9 cellular contexts compared by ENCODE assay signal in the genomic region with DNA sequence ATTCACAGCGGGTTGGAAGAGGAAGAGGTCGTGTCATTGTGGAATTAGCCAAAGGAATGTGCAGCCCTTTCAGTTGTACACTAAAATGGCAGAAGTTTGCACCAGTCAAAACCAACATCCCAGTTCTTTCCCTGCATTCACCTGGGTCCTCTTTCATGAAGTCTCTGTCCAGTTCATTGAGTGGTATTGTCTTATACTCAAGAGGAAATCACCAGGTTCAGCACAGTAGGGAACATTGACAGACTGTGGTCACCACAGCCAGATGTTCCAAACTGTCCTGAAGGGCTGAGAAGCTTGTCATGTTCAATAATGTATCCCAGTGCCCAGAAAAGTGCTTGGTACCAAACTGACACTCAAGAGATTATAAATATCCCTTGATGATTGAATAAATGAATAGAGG.
DNase-seq lines count a peak whose midpoint lies in the region; ATAC-seq, FAIRE-seq and TF ChIP-seq lines count a peak whose summit lies in the region.
"Had no signal": no experiment of that assay in that cellular context is flagged by ENCODE, and none has a peak within 500 bp of the region (broad histone marks: within the 10 kb centered on the region; RNA-seq: fewer than 3 reads in every experiment).

No MANE protein-coding gene starts in this region.

- H3K4me1 ChIP-seq in neutrophil (ENCODE audit: control insufficient read depth in 1 of 2, insufficient read depth in 1 of 2, low read depth in 1 of 2, low read length in 1 of 2) (peaks cover 26 to 30% of the 10 kb centered on the region in 2 experiments), trophoblast cell (ENCODE audit: control insufficient read depth in 1 of 2, insufficient read depth in 2 of 2, low read length in 2 of 2) (no peaks in the 10 kb centered on the region), kidney (ENCODE audit: control insufficient read depth in 1 of 2, insufficient read depth in 1 of 2, low read depth in 1 of 2, low read length in 2 of 2) (peaks cover 0 to 6% of the 10 kb centered on the region in 2 donors)

- H2BK120ac ChIP-seq in trophoblast cell (ENCODE audit: insufficient read depth, low read length, poor library complexity), result no peak overlapping the region

- no peak overlapping the region for H3K23ac ChIP-seq in trophoblast cell (ENCODE audit: low read length)

- peak overlapping the region; percentile 94 for H3K27ac Mint-ChIP-seq in T-helper 1 cell treated with Interleukin-12 subunit alpha and Interleukin-12 subunit beta and Interleukin-4 antibody, amounts not matched to agents 30 μg/mL and 1 μg/mL, for 36 hours
- H3K27ac Mint-ChIP-seq in activated CD8-positive, alpha-beta T cell treated with anti-CD3 and anti-CD28 coated beads, Interleukin-2, amount 10 ng/mL, durations not matched to agents 7 days and 5 days, result peak overlapping the region; percentile 98

- no peaks in the 10 kb centered on the region for H3K27me3 Mint-ChIP-seq in T-helper 1 cell treated with Interleukin-12 subunit alpha and Interleukin-12 subunit beta and Interleukin-4 antibody, amounts not matched to agents 30 μg/mL and 1 μg/mL, for 36 hours (ENCODE audit: low read depth)
- H3K27me3 Mint-ChIP-seq in activated CD8-positive, alpha-beta T cell treated with anti-CD3 and anti-CD28 coated beads, Interleukin-2, amount 10 ng/mL, durations not matched to agents 7 days and 5 days (ENCODE audit: low read depth), result no peaks in the 10 kb centered on the region

- FAIRE-seq in kidney (lab: Jason Lieb, UNC), result no peak

- no peaks in the 10 kb centered on the region for H3K9me3 Mint-ChIP-seq in T-helper 1 cell treated with Interleukin-12 subunit alpha and Interleukin-12 subunit beta and Interleukin-4 antibody, amounts not matched to agents 30 μg/mL and 1 μg/mL, for 36 hours
- H3K9me3 Mint-ChIP-seq in activated CD8-positive, alpha-beta T cell treated with anti-CD3 and anti-CD28 coated beads, Interleukin-2, amount 10 ng/mL, durations not matched to agents 7 days and 5 days (ENCODE audit: insufficient read depth), result no peaks in the 10 kb centered on the region

- H3K9ac ChIP-seq in trophoblast cell (ENCODE audit: low read length) (no peak overlapping the region), kidney (ENCODE audit: low read length in 2 of 2) (no peak overlapping the region)

- no peak overlapping the region for H3K14ac ChIP-seq in trophoblast cell (ENCODE audit: low read length)

- H4K12ac ChIP-seq in trophoblast cell (ENCODE audit: low read depth, low read length), result no peak overlapping the region

- CTCF ChIA-PET in activated CD8-positive, alpha-beta T cell treated with anti-CD3 and anti-CD28 coated beads, Interleukin-2, amount 10 ng/mL, durations not matched to agents 7 days and 5 days (lab: Charles Lee), result interaction anchor here (1.5 kb wide), 1 partner anchor 18 kb away, joined by 3 read pairs; no protein-coding TSS in a partner anchor

- H3K18ac ChIP-seq in trophoblast cell (ENCODE audit: low read length), result no peak overlapping the region

- H3K9me3 ChIP-seq in KOPT-K1 (ENCODE audit: insufficient read depth, low read length, poor library complexity, severe bottlenecking) (no peaks in the 10 kb centered on the region), neutrophil (no peaks in the 10 kb centered on the region), trophoblast cell (ENCODE audit: insufficient read depth, low read depth, low read length) (peaks cover 5% of the 10 kb centered on the region), kidney (ENCODE audit: control insufficient read depth in 1 of 2, low read length in 2 of 2) (no peaks in the 10 kb centered on the region)

- no peak overlapping the region for H2AK5ac ChIP-seq in trophoblast cell (ENCODE audit: low read length)

- no peak overlapping the region for H2BK12ac ChIP-seq in trophoblast cell (ENCODE audit: low read length)

- H4K8ac ChIP-seq in trophoblast cell (ENCODE audit: low read depth, low read length), result no peak overlapping the region

- H3K27me3 ChIP-seq in neutrophil, result no peaks in the 10 kb centered on the region
- no peaks in the 10 kb centered on the region for H3K27me3 ChIP-seq in trophoblast cell (ENCODE audit: insufficient read depth, low read length)

- H3K4me3 Mint-ChIP-seq in T-helper 1 cell treated with Interleukin-12 subunit alpha and Interleukin-12 subunit beta and Interleukin-4 antibody, amounts not matched to agents 30 μg/mL and 1 μg/mL, for 36 hours, result peak overlapping the region; percentile 14
- peak overlapping the region; percentile 32 for H3K4me3 Mint-ChIP-seq in activated CD8-positive, alpha-beta T cell treated with anti-CD3 and anti-CD28 coated beads, Interleukin-2, amount 10 ng/mL, durations not matched to agents 7 days and 5 days

- peaks cover 22% of the 10 kb centered on the region for H3K4me1 Mint-ChIP-seq in T-helper 1 cell treated with Interleukin-12 subunit alpha and Interleukin-12 subunit beta and Interleukin-4 antibody, amounts not matched to agents 30 μg/mL and 1 μg/mL, for 36 hours (ENCODE audit: low read depth)
- peaks cover 31% of the 10 kb centered on the region for H3K4me1 Mint-ChIP-seq in activated CD8-positive, alpha-beta T cell treated with anti-CD3 and anti-CD28 coated beads, Interleukin-2, amount 10 ng/mL, durations not matched to agents 7 days and 5 days (ENCODE audit: low read depth)

- POLR2A ChIA-PET in activated CD8-positive, alpha-beta T cell treated with anti-CD3 and anti-CD28 coated beads, Interleukin-2, amount 10 ng/mL, durations not matched to agents 7 days and 5 days (lab: Charles Lee), result interaction anchor here (0.8 kb wide), 1 partner anchor 11 kb away, joined by 3 read pairs; no protein-coding TSS in a partner anchor

- H3K79me1 ChIP-seq in trophoblast cell (ENCODE audit: low read length), result no peaks in the 10 kb centered on the region

- no peaks in the 10 kb centered on the region for H3K36me3 Mint-ChIP-seq in T-helper 1 cell treated with Interleukin-12 subunit alpha and Interleukin-12 subunit beta and Interleukin-4 antibody, amounts not matched to agents 30 μg/mL and 1 μg/mL, for 36 hours (ENCODE audit: low read depth)
- peaks cover 5% of the 10 kb centered on the region for H3K36me3 Mint-ChIP-seq in activated CD8-positive, alpha-beta T cell treated with anti-CD3 and anti-CD28 coated beads, Interleukin-2, amount 10 ng/mL, durations not matched to agents 7 days and 5 days (ENCODE audit: low read depth)

- H4K91ac ChIP-seq in trophoblast cell (ENCODE audit: low read depth, low read length), result no peak overlapping the region

- H3K36me3 ChIP-seq in KOPT-K1 (ENCODE audit: insufficient read depth, low read length), result no peaks in the 10 kb centered on the region
- H3K36me3 ChIP-seq in neutrophil, result no peaks in the 10 kb centered on the region
- no peaks in the 10 kb centered on the region for H3K36me3 ChIP-seq in trophoblast cell (ENCODE audit: control insufficient read depth in 1 of 2, insufficient read depth in 2 of 2, low read length in 2 of 2)
- H3K36me3 ChIP-seq in kidney (ENCODE audit: control insufficient read depth in 1 of 2, insufficient read depth in 2 of 2, low read length in 2 of 2), result no peaks in the 10 kb centered on the region

- intact Hi-C loops in kidney (cut with DNase I), result no loop called here

- no peak overlapping the region for H3K4ac ChIP-seq in trophoblast cell (ENCODE audit: low read depth, low read length)

- TF ChIP-seq CTCF in neutrophil (IDR thresholded peaks at IDR 0.05) (no peak), kidney (IDR thresholded peaks at IDR 0.05; ENCODE audit: borderline replicate concordance, extremely low read depth, insufficient read depth) (no peak)

- no CpG with 5 or more reads among the region's 2 CpGs for whole genome bisulfite sequencing in trophoblast cell (ENCODE audit: extremely low coverage, insufficient coverage, insufficient read length)

- no peaks in the 10 kb centered on the region for H3K79me2 ChIP-seq in trophoblast cell (ENCODE audit: control insufficient read depth, insufficient read depth, low read length, poor library complexity)

- H3K4me3 ChIP-seq in neutrophil (ENCODE audit: low read depth in 1 of 2, low read length in 1 of 2) (no peak overlapping the region), trophoblast cell (ENCODE audit: low read depth, low read length) (no peak overlapping the region), kidney (ENCODE audit: low read length in 2 of 2) (no peak overlapping the region)

- no peak for ATAC-seq in activated CD8-positive, alpha-beta T cell treated with anti-CD3 and anti-CD28 coated beads, Interleukin-2, amount 10 ng/mL, durations not matched to agents 7 days and 5 days
- ATAC-seq in GM19455 (IDR thresholded peaks at IDR 0.05; ENCODE audit: unreplicated experiment), result no peak

- no peak overlapping the region for H3K4me2 ChIP-seq in trophoblast cell (ENCODE audit: low read length)

- no peak overlapping the region for H2BK5ac ChIP-seq in trophoblast cell (ENCODE audit: low read depth, low read length, poor library complexity)

- no peak overlapping the region for H2AFZ ChIP-seq in trophoblast cell (ENCODE audit: insufficient read depth, low read length, poor library complexity)

- H3K27ac ChIP-seq in KOPT-K1 (ENCODE audit: low read depth, low read length, poor library complexity, severe bottlenecking) (peak overlapping the region; percentile 99), neutrophil (peak overlapping the region; percentile 85), trophoblast cell (ENCODE audit: low read depth, low read length) (no peak overlapping the region), kidney (ENCODE audit: low read depth in 2 of 2, low read length in 2 of 2) (no peak overlapping the region)

- no peak for DNase-seq in T-helper 1 cell
- DNase-seq in activated CD8-positive, alpha-beta T cell treated with anti-CD3 and anti-CD28 coated beads, Interleukin-2, amount 10 ng/mL, durations not matched to agents 7 days and 5 days, result no peak
- DNase-seq in trophoblast cell, result no peak
- no peak for DNase-seq in kidney
- DNase-seq: 8988T had no signal

Comparison
In these comparisons a context has a peak if more than half of its experiments do, and no peak if none do; other contexts are left out.
1. H3K27ac ChIP-seq: peak in KOPT-K1 (single experiment) and neutrophil (single experiment); none in trophoblast cell (single experiment) and kidney (0 of 2).